24 cellular contexts compared by ENCODE assay signal in genomic region chr19:1053176-1054101, GRCh38. TPM values are rescaled to one million over a fixed set of nuclear protein-coding genes. Genes with fewer than 3 reads are reported as not detected.
DNase-seq lines count a peak whose midpoint lies in the region; ATAC-seq, FAIRE-seq and TF ChIP-seq lines count a peak whose summit lies in the region.
"Had no signal": no experiment of that assay in that cellular context is flagged by ENCODE, and none has a peak within 500 bp of the region (broad histone marks: within the 10 kb centered on the region; RNA-seq: fewer than 3 reads in every experiment).

No MANE protein-coding gene starts in this region.

- TF ChIP-seq POLR2A in HepG2 (IDR thresholded peaks at IDR 0.05; ENCODE audit: insufficient read depth in 1 of 2, low read depth in 2 of 2, low read length in 2 of 2): no peak

- H3K79me2 ChIP-seq in HepG2 (ENCODE audit: insufficient read depth, low read length): no peaks in the 10 kb centered on the region

- POLR2A ChIA-PET in HEK293 (lab: Yijun Ruan, JAX) (no interaction called here), HepG2 (lab: Yijun Ruan, JAX) (interaction anchor here (0.9 kb wide), 1 partner anchor 51 kb away, joined by 3 read pairs; the partner anchor contains the start of gene GPX4)

- TF ChIP-seq CTCF in HEK293 (tag by site-specific recombination; IDR thresholded peaks at IDR 0.05) (no peak), HepG2 (CRISPR knock-in tag; IDR thresholded peaks at IDR 0.05) (no peak)

- H3K4me1 ChIP-seq in BLaER1 (peaks cover 33% of the 10 kb centered on the region), HEK293 (ENCODE audit: control insufficient read depth, insufficient read depth, low read length) (no peaks in the 10 kb centered on the region), HepG2 (ENCODE audit: insufficient read depth, low read length) (peaks cover 24% of the 10 kb centered on the region)
- H3K4me1 ChIP-seq: neural progenitor cell, right lobe of liver, upper lobe of right lung had no signal

- H3K9me3 ChIP-seq in BLaER1 (no peaks in the 10 kb centered on the region), HEK293 (ENCODE audit: control insufficient read depth, insufficient read depth, low read depth, low read length) (no peaks in the 10 kb centered on the region), HepG2 (ENCODE audit: low read length) (no peaks in the 10 kb centered on the region)

- no peak overlapping the region for H3K4me2 ChIP-seq in BLaER1
- no peak overlapping the region for H3K4me2 ChIP-seq in HepG2 (ENCODE audit: low read depth, low read length)
- H3K4me2 ChIP-seq: neural progenitor cell had no signal

- H2AFZ ChIP-seq in HepG2 (ENCODE audit: low read length): no peak overlapping the region
- H2AFZ ChIP-seq: neural progenitor cell had no signal

- DNase-seq in HepG2 (ENCODE audit: low spot score) (no peak), HT-29 (ENCODE audit: low spot score) (no peak)
- DNase-seq: activated CD4-positive, CD25-positive, alpha-beta regulatory T cell treated with anti-CD3 and anti-CD28 coated beads, Interleukin-2, amount 50 U/mL, for 72 hours; activated CD8-positive, alpha-beta memory T cell treated with anti-CD3 and anti-CD28 coated beads for 24 hours; amniotic stem cell; CD4-positive, CD25-positive, alpha-beta regulatory T cell; EL; mesenchymal stem cell; NCI-H1436 treated with DMSO at 0.1 percent for 48 hours; NCI-H446 treated with DMSO at 0.1 percent for 48 hours; posterior cingulate gyrus; stimulated activated CD4-positive, alpha-beta T cell treated with anti-CD3 and anti-CD28 coated beads, Interleukin-2, amount 100 ng/mL, for 48 hours; substantia nigra; T-helper 2 cell; upper lobe of right lung had no signal

- intact Hi-C loops in HepG2 (cut with micrococcal nuclease; ENCODE audit: unreplicated experiment): loop anchor here (10.0 kb wide), 1 partner anchor 51 kb away; the partner anchor contains the start of gene GPX4

- no peak for FAIRE-seq in HepG2 (lab: Jason Lieb, UNC)
- FAIRE-seq: D721Med, GM12891 had no signal

- ATAC-seq in HepG2 (no peak), HG02642 (IDR thresholded peaks at IDR 0.05; ENCODE audit: poor library complexity, unreplicated experiment) (no peak)
- ATAC-seq: left lobe of liver, right lobe of liver, upper lobe of right lung had no signal

- in situ Hi-C loops in HepG2 (cut with HindIII; ENCODE audit: extremely low pct_ligation_motif_present, low pct_unique_long_range_greater_than_20kb): no loop called here

- no peak for TF ChIP-seq EP300 in HepG2 (IDR thresholded peaks at IDR 0.05; ENCODE audit: low read depth in 2 of 2, low read length in 2 of 2)
- no peak for TF ChIP-seq EP300 in HepG2 (CRISPR knock-in tag; IDR thresholded peaks at IDR 0.05; ENCODE audit: borderline replicate concordance)

- 96% methylated on average over 28 of the region's 31 CpGs for WGBS in HepG2 (ENCODE audit: low lambda C conversion rate)

- H3K9ac ChIP-seq in BLaER1 (no peak overlapping the region), HepG2 (ENCODE audit: insufficient read depth, low read depth, low read length) (no peak overlapping the region)
- H3K9ac ChIP-seq: neural progenitor cell had no signal

- CTCF ChIA-PET in HEK293 (lab: Yijun Ruan, JAX): interaction anchor here (1.0 kb wide), 2 partner anchors 14 to 187 kb away, joined by 3 to 4 read pairs; partner anchors contain the start of gene ABCA7
- CTCF ChIA-PET in HepG2 (lab: Yijun Ruan, JAX; ENCODE audit: low intra/inter-chr PET ratio, low total read pairs): no interaction called here

- H3K27me3 ChIP-seq in BLaER1 (no peaks in the 10 kb centered on the region), HepG2 (ENCODE audit: control insufficient read depth in 1 of 2, insufficient read depth in 2 of 2, low read length in 2 of 2) (no peaks in the 10 kb centered on the region)
- H3K27me3 ChIP-seq: neural progenitor cell, right lobe of liver, upper lobe of right lung had no signal

- H4K20me1 ChIP-seq in BLaER1: no peaks in the 10 kb centered on the region
- H4K20me1 ChIP-seq in HepG2 (ENCODE audit: insufficient read depth, low read length): no peaks in the 10 kb centered on the region

- peak overlapping the region; percentile 30; the same call in 1 of the 2 replicates for H3K27ac ChIP-seq in BLaER1
- no peak overlapping the region for H3K27ac ChIP-seq in HEK293 (ENCODE audit: extremely low read depth, low read depth, low read length)
- H3K27ac ChIP-seq in HepG2 (ENCODE audit: extremely low read length, insufficient read depth, low read length): no peak overlapping the region
- H3K27ac ChIP-seq: neural progenitor cell, right lobe of liver, SK-N-MC, upper lobe of right lung had no signal

- TF ChIP-seq RAD21 in HepG2 (CRISPR knock-in tag; IDR thresholded peaks at IDR 0.05): no peak

- H3K36me3 ChIP-seq in BLaER1 (peaks cover 10% of the 10 kb centered on the region; the same call in 1 of the 2 replicates), HEK293 (ENCODE audit: control insufficient read depth in 2 of 2, insufficient read depth in 1 of 2, low read length in 2 of 2) (peaks cover 0 to 36% of the 10 kb centered on the region in 2 experiments; a peak in 1 of 3 replicates), HepG2 (replicated peaks in 1 of 2; ENCODE audit: control insufficient read depth in 1 of 2, insufficient read depth in 2 of 2, low read length in 2 of 2) (peaks cover 9 to 33% of the 10 kb centered on the region in 2 experiments; a peak in 4 of 5 replicates)
- H3K36me3 ChIP-seq: neural progenitor cell, right lobe of liver, upper lobe of right lung had no signal

- BruUV-seq in HepG2 (replicated peaks; lab: Mats Ljungman, UMichigan): no TSS peak

- H3K4me3 ChIP-seq in BLaER1 (no peak overlapping the region), HEK293 (ENCODE audit: low read depth, low read length) (no peak overlapping the region), HepG2 (replicated peaks in 1 of 3; ENCODE audit: insufficient read depth in 1 of 3, low read depth in 2 of 3, low read length in 3 of 3) (no peak overlapping the region)
- H3K4me3 ChIP-seq: neural progenitor cell, right lobe of liver, SK-N-MC, upper lobe of right lung had no signal

RNA-seq across cellular contexts. Expression of gene ARHGAP45, which starts 13.5 kb away (rescaled TPM):
- total RNA-seq in HepG2 (2016; rRNA removed; fragmentation: Illumina TruSeq; extraction: Trizol): 0.48 and 0.84 TPM in 2 replicates
- total RNA-seq in HepG2 (2016; cell fraction: cytosol; rRNA removed; fragmentation: Illumina TruSeq; extraction: Trizol; ENCODE audit: low read depth): 0.35 and 0.51 TPM in 2 replicates
- total RNA-seq in HepG2 (2016; cell fraction: insoluble cytoplasmic fraction; rRNA removed; fragmentation: Illumina TruSeq; extraction: Trizol): 0.16 and 0.50 TPM in 2 replicates
- total RNA-seq in HepG2 (2016; cell fraction: membrane; rRNA removed; fragmentation: Illumina TruSeq; extraction: Trizol): 0.38 and 0.40 TPM in 2 replicates
- 0.28 and 0.63 TPM in 2 replicates for total RNA-seq in HepG2 (2016; cell fraction: nucleus; rRNA removed; fragmentation: Illumina TruSeq; extraction: Trizol)
- polyA plus RNA-seq in HepG2 (2011; rRNA removed): 32.0 and 40.3 TPM in 2 replicates
- polyA plus RNA-seq in HepG2 (2011; cell fraction: cytosol; rRNA removed): 17.7 and 31.9 TPM in 2 replicates
- 222 and 325 TPM in 2 replicates for polyA plus RNA-seq in HepG2 (2011; cell fraction: nucleus; rRNA removed)
- polyA plus RNA-seq in HepG2 (2012): 21.8 and 23.4 TPM in 2 replicates
- polyA plus RNA-seq in HepG2 (2016; cell fraction: cytosol; fragmentation: Illumina TruSeq; extraction: Trizol; ENCODE audit: low read depth): not detected in 2 replicates
- polyA plus RNA-seq in HepG2 (2016; cell fraction: insoluble cytoplasmic fraction; fragmentation: Illumina TruSeq; extraction: Trizol; ENCODE audit: low read depth): 0.41 and 0.69 TPM in 2 replicates
- not detected in 2 replicates for polyA plus RNA-seq in HepG2 (2016; cell fraction: membrane; fragmentation: Illumina TruSeq; extraction: Trizol; ENCODE audit: low read depth)
- 1.5 TPM in 2 replicates for polyA plus RNA-seq in HepG2 (2016; cell fraction: nucleus; fragmentation: Illumina TruSeq; extraction: Trizol; ENCODE audit: insufficient read depth, low read depth)
- polyA minus RNA-seq in HepG2 (2011; rRNA and poly(A)+ RNA removed; ENCODE audit: low replicate concordance): 18.3 and 37.9 TPM in 2 replicates
- 19.3 and 20.1 TPM in 2 replicates for polyA minus RNA-seq in HepG2 (2011; cell fraction: cytosol; rRNA and poly(A)+ RNA removed)
- polyA minus RNA-seq in HepG2 (2011; cell fraction: nucleus; rRNA and poly(A)+ RNA removed): 25.0 and 29.0 TPM in 2 replicates
- 93.3 and 102 TPM in 2 replicates for total RNA-seq in HT-29 (2014; rRNA removed; shearing (Covaris generic))

RNA-seq across cellular contexts. Expression of gene ABCA7, which starts 13.5 kb away (rescaled TPM):
- 1.3 and 4.4 TPM in 2 replicates for total RNA-seq in HepG2 (2016; rRNA removed; fragmentation: Illumina TruSeq; extraction: Trizol)
- 3.4 and 3.5 TPM in 2 replicates for total RNA-seq in HepG2 (2016; cell fraction: cytosol; rRNA removed; fragmentation: Illumina TruSeq; extraction: Trizol; ENCODE audit: low read depth)
- 2.5 and 6.4 TPM in 2 replicates for total RNA-seq in HepG2 (2016; cell fraction: insoluble cytoplasmic fraction; rRNA removed; fragmentation: Illumina TruSeq; extraction: Trizol)
- total RNA-seq in HepG2 (2016; cell fraction: membrane; rRNA removed; fragmentation: Illumina TruSeq; extraction: Trizol): 1.7 and 2.0 TPM in 2 replicates
- 7.8 and 9.7 TPM in 2 replicates for total RNA-seq in HepG2 (2016; cell fraction: nucleus; rRNA removed; fragmentation: Illumina TruSeq; extraction: Trizol)
- polyA plus RNA-seq in HepG2 (2011; rRNA removed): 32.4 and 41.2 TPM in 2 replicates
- polyA plus RNA-seq in HepG2 (2011; cell fraction: cytosol; rRNA removed): 27.7 and 35.9 TPM in 2 replicates
- polyA plus RNA-seq in HepG2 (2011; cell fraction: nucleus; rRNA removed): 316 and 410 TPM in 2 replicates
- polyA plus RNA-seq in HepG2 (2012): 29.1 and 29.7 TPM in 2 replicates
- polyA plus RNA-seq in HepG2 (2016; cell fraction: cytosol; fragmentation: Illumina TruSeq; extraction: Trizol; ENCODE audit: low read depth): 0.23 and 0.72 TPM in 2 replicates
- polyA plus RNA-seq in HepG2 (2016; cell fraction: insoluble cytoplasmic fraction; fragmentation: Illumina TruSeq; extraction: Trizol; ENCODE audit: low read depth): 1.6 and 2.2 TPM in 2 replicates
- polyA plus RNA-seq in HepG2 (2016; cell fraction: membrane; fragmentation: Illumina TruSeq; extraction: Trizol; ENCODE audit: low read depth): 0.54 and 0.71 TPM in 2 replicates
- 25.9 and 28.7 TPM in 2 replicates for polyA plus RNA-seq in HepG2 (2016; cell fraction: nucleus; fragmentation: Illumina TruSeq; extraction: Trizol; ENCODE audit: insufficient read depth, low read depth)
- polyA minus RNA-seq in HepG2 (2011; rRNA and poly(A)+ RNA removed; ENCODE audit: low replicate concordance): 20.1 and 68.5 TPM in 2 replicates
- 20.8 and 23.1 TPM in 2 replicates for polyA minus RNA-seq in HepG2 (2011; cell fraction: cytosol; rRNA and poly(A)+ RNA removed)
- 41.6 and 44.5 TPM in 2 replicates for polyA minus RNA-seq in HepG2 (2011; cell fraction: nucleus; rRNA and poly(A)+ RNA removed)
- 56.9 and 76.3 TPM in 2 replicates for total RNA-seq in HT-29 (2014; rRNA removed; shearing (Covaris generic))

RNA-seq across cellular contexts. Expression of gene CNN2, which starts 27.0 kb away (rescaled TPM):
- 70.0 and 84.5 TPM in 2 replicates for total RNA-seq in HepG2 (2016; rRNA removed; fragmentation: Illumina TruSeq; extraction: Trizol)
- total RNA-seq in HepG2 (2016; cell fraction: cytosol; rRNA removed; fragmentation: Illumina TruSeq; extraction: Trizol; ENCODE audit: low read depth): 29.8 and 31.9 TPM in 2 replicates
- 66.1 and 74.6 TPM in 2 replicates for total RNA-seq in HepG2 (2016; cell fraction: insoluble cytoplasmic fraction; rRNA removed; fragmentation: Illumina TruSeq; extraction: Trizol)
- total RNA-seq in HepG2 (2016; cell fraction: membrane; rRNA removed; fragmentation: Illumina TruSeq; extraction: Trizol): 70.9 and 77.3 TPM in 2 replicates
- 37.1 and 39.3 TPM in 2 replicates for total RNA-seq in HepG2 (2016; cell fraction: nucleus; rRNA removed; fragmentation: Illumina TruSeq; extraction: Trizol)
- 58.1 and 63.6 TPM in 2 replicates for polyA plus RNA-seq in HepG2 (2011; rRNA removed)
- 71.9 and 76.4 TPM in 2 replicates for polyA plus RNA-seq in HepG2 (2011; cell fraction: cytosol; rRNA removed)
- 59.2 and 73.6 TPM in 2 replicates for polyA plus RNA-seq in HepG2 (2011; cell fraction: nucleus; rRNA removed)
- 37.6 and 46.6 TPM in 2 replicates for polyA plus RNA-seq in HepG2 (2012)
- polyA plus RNA-seq in HepG2 (2016; cell fraction: cytosol; fragmentation: Illumina TruSeq; extraction: Trizol; ENCODE audit: low read depth): 36.8 and 41.0 TPM in 2 replicates
- polyA plus RNA-seq in HepG2 (2016; cell fraction: insoluble cytoplasmic fraction; fragmentation: Illumina TruSeq; extraction: Trizol; ENCODE audit: low read depth): 82.0 and 114 TPM in 2 replicates
- polyA plus RNA-seq in HepG2 (2016; cell fraction: membrane; fragmentation: Illumina TruSeq; extraction: Trizol; ENCODE audit: low read depth): 75.2 and 79.7 TPM in 2 replicates
- 90.2 and 93.1 TPM in 2 replicates for polyA plus RNA-seq in HepG2 (2016; cell fraction: nucleus; fragmentation: Illumina TruSeq; extraction: Trizol; ENCODE audit: insufficient read depth, low read depth)
- polyA minus RNA-seq in HepG2 (2011; rRNA and poly(A)+ RNA removed; ENCODE audit: low replicate concordance): 84.2 and 138 TPM in 2 replicates
- polyA minus RNA-seq in HepG2 (2011; cell fraction: cytosol; rRNA and poly(A)+ RNA removed): 122 and 138 TPM in 2 replicates
- polyA minus RNA-seq in HepG2 (2011; cell fraction: nucleus; rRNA and poly(A)+ RNA removed): 21.5 and 28.6 TPM in 2 replicates
- 265 and 298 TPM in 2 replicates for total RNA-seq in HT-29 (2014; rRNA removed; shearing (Covaris generic))

RNA-seq across cellular contexts. Expression of gene RNU6-2, which starts 32.1 kb away (rescaled TPM):
- total RNA-seq in HepG2 (2016; rRNA removed; fragmentation: Illumina TruSeq; extraction: Trizol): under 0.01 TPM in 1 of 2 replicates, not detected in the other
- total RNA-seq in HepG2 (2016; cell fraction: cytosol; rRNA removed; fragmentation: Illumina TruSeq; extraction: Trizol; ENCODE audit: low read depth): under 0.01 TPM in 2 replicates
- total RNA-seq in HepG2 (2016; cell fraction: insoluble cytoplasmic fraction; rRNA removed; fragmentation: Illumina TruSeq; extraction: Trizol): under 0.01 TPM in 1 of 2 replicates, not detected in the other
- total RNA-seq in HepG2 (2016; cell fraction: membrane; rRNA removed; fragmentation: Illumina TruSeq; extraction: Trizol): under 0.01 TPM in 1 of 2 replicates, not detected in the other
- not detected in 2 replicates for total RNA-seq in HepG2 (2016; cell fraction: nucleus; rRNA removed; fragmentation: Illumina TruSeq; extraction: Trizol)
- not detected in 2 replicates for polyA plus RNA-seq in HepG2 (2011; rRNA removed)
- not detected in 2 replicates for polyA plus RNA-seq in HepG2 (2011; cell fraction: cytosol; rRNA removed)
- not detected in 2 replicates for polyA plus RNA-seq in HepG2 (2011; cell fraction: nucleus; rRNA removed)
- not detected in 2 replicates for polyA plus RNA-seq in HepG2 (2012)
- not detected in 2 replicates for polyA plus RNA-seq in HepG2 (2016; cell fraction: cytosol; fragmentation: Illumina TruSeq; extraction: Trizol; ENCODE audit: low read depth)
- polyA plus RNA-seq in HepG2 (2016; cell fraction: insoluble cytoplasmic fraction; fragmentation: Illumina TruSeq; extraction: Trizol; ENCODE audit: low read depth): not detected in 2 replicates
- polyA plus RNA-seq in HepG2 (2016; cell fraction: membrane; fragmentation: Illumina TruSeq; extraction: Trizol; ENCODE audit: low read depth): not detected in 2 replicates
- not detected in 2 replicates for polyA plus RNA-seq in HepG2 (2016; cell fraction: nucleus; fragmentation: Illumina TruSeq; extraction: Trizol; ENCODE audit: insufficient read depth, low read depth)
- under 0.01 TPM in 1 of 2 replicates, not detected in the other for polyA minus RNA-seq in HepG2 (2011; rRNA and poly(A)+ RNA removed; ENCODE audit: low replicate concordance)
- under 0.01 TPM in 1 of 2 replicates, not detected in the other for polyA minus RNA-seq in HepG2 (2011; cell fraction: cytosol; rRNA and poly(A)+ RNA removed)
- polyA minus RNA-seq in HepG2 (2011; cell fraction: nucleus; rRNA and poly(A)+ RNA removed): not detected in 2 replicates
- not detected in 2 replicates for total RNA-seq in HT-29 (2014; rRNA removed; shearing (Covaris generic))
- total RNA-seq: CD4-positive, CD25-positive, alpha-beta regulatory T cell; left lobe of liver; right lobe of liver; upper lobe of right lung had no signal
- polyA plus RNA-seq: CD4-positive, CD25-positive, alpha-beta regulatory T cell had no signal

RNA-seq across cellular contexts. Expression of gene TMEM259, which starts 32.5 kb away (rescaled TPM):
- 20.5 and 64.7 TPM in 2 replicates for total RNA-seq in HepG2 (2016; rRNA removed; fragmentation: Illumina TruSeq; extraction: Trizol)
- total RNA-seq in HepG2 (2016; cell fraction: cytosol; rRNA removed; fragmentation: Illumina TruSeq; extraction: Trizol; ENCODE audit: low read depth): 30.1 and 37.5 TPM in 2 replicates
- 17.1 and 68.9 TPM in 2 replicates for total RNA-seq in HepG2 (2016; cell fraction: insoluble cytoplasmic fraction; rRNA removed; fragmentation: Illumina TruSeq; extraction: Trizol)
- 50.5 and 59.4 TPM in 2 replicates for total RNA-seq in HepG2 (2016; cell fraction: membrane; rRNA removed; fragmentation: Illumina TruSeq; extraction: Trizol)
- 58.0 and 76.3 TPM in 2 replicates for total RNA-seq in HepG2 (2016; cell fraction: nucleus; rRNA removed; fragmentation: Illumina TruSeq; extraction: Trizol)
- polyA plus RNA-seq in HepG2 (2011; rRNA removed): 164 and 232 TPM in 2 replicates
- 108 and 161 TPM in 2 replicates for polyA plus RNA-seq in HepG2 (2011; cell fraction: cytosol; rRNA removed)
- polyA plus RNA-seq in HepG2 (2011; cell fraction: nucleus; rRNA removed): 1,157 and 1,454 TPM in 2 replicates
- 55.1 and 79.6 TPM in 2 replicates for polyA plus RNA-seq in HepG2 (2012)
- 28.3 and 31.6 TPM in 2 replicates for polyA plus RNA-seq in HepG2 (2016; cell fraction: cytosol; fragmentation: Illumina TruSeq; extraction: Trizol; ENCODE audit: low read depth)
- polyA plus RNA-seq in HepG2 (2016; cell fraction: insoluble cytoplasmic fraction; fragmentation: Illumina TruSeq; extraction: Trizol; ENCODE audit: low read depth): 28.7 and 28.8 TPM in 2 replicates
- 47.1 and 48.7 TPM in 2 replicates for polyA plus RNA-seq in HepG2 (2016; cell fraction: membrane; fragmentation: Illumina TruSeq; extraction: Trizol; ENCODE audit: low read depth)
- polyA plus RNA-seq in HepG2 (2016; cell fraction: nucleus; fragmentation: Illumina TruSeq; extraction: Trizol; ENCODE audit: insufficient read depth, low read depth): 234 and 238 TPM in 2 replicates
- polyA minus RNA-seq in HepG2 (2011; rRNA and poly(A)+ RNA removed; ENCODE audit: low replicate concordance): 129 and 199 TPM in 2 replicates
- polyA minus RNA-seq in HepG2 (2011; cell fraction: cytosol; rRNA and poly(A)+ RNA removed): 47.6 and 51.1 TPM in 2 replicates
- polyA minus RNA-seq in HepG2 (2011; cell fraction: nucleus; rRNA and poly(A)+ RNA removed): 58.8 and 65.8 TPM in 2 replicates
- 236 and 253 TPM in 2 replicates for total RNA-seq in HT-29 (2014; rRNA removed; shearing (Covaris generic))

Comparison
In these comparisons a context has a peak if more than half of its experiments do, and no peak if none do; other contexts are left out.
1. RNA of gene ARHGAP45, which starts 13.5 kb away (total RNA-seq): 93.3 to 102 TPM in HT-29; 0.16 to 0.84 TPM in HepG2; every median in the first group is over 10 times any median in the second.